13 cellular contexts compared by ENCODE assay signal in genomic region chr6:112562348-112563220, GRCh38.
DNase-seq lines count a peak whose midpoint lies in the region; ATAC-seq and TF ChIP-seq lines count a peak whose summit lies in the region.
"Had no signal": no experiment of that assay in that cellular context is flagged by ENCODE, and none has a peak within 500 bp of the region (broad histone marks: within the 10 kb centered on the region; RNA-seq: fewer than 3 reads in every experiment).

No MANE protein-coding gene starts in this region.

- H3K4me1 ChIP-seq in PC-9 (replicated peaks; ENCODE audit: insufficient read depth): 0 out of 2 replicates have a peak, but pooled peaks cover 7% of the 10 kb centered on the region
- peaks cover 19% of the 10 kb centered on the region for H3K4me1 ChIP-seq in neural progenitor cell
- peaks cover 0 to 19% (median 9%) of the 10 kb centered on the region in 4 donors for H3K4me1 ChIP-seq in stomach
- H3K4me1 ChIP-seq: breast epithelium, foreskin keratinocyte had no signal

- TF ChIP-seq CTCF in PC-9 (conservative IDR thresholded peaks at IDR 0.05) (no peak), fibroblast of the aortic adventitia (IDR thresholded peaks at IDR 0.05; ENCODE audit: insufficient read depth, low read length) (no peak), neural progenitor cell (IDR thresholded peaks at IDR 0.05) (no peak), stomach (IDR thresholded peaks at IDR 0.05) (no peak)

- peaks cover 6% of the 10 kb centered on the region for H3K36me3 Mint-ChIP-seq in neural progenitor cell
- H3K36me3 Mint-ChIP-seq in activated T-cell treated with anti-CD3 and anti-CD28 coated beads, Interleukin-2, amount 50 U/mL, for 4 hours (ENCODE audit: insufficient read depth): no peaks in the 10 kb centered on the region
- H3K36me3 Mint-ChIP-seq in activated CD8-positive, alpha-beta T cell treated with anti-CD3 and anti-CD28 coated beads, Interleukin-2, amount 10 ng/mL, durations not matched to agents 7 days and 5 days (ENCODE audit: low read depth): no peaks in the 10 kb centered on the region

- no peak overlapping the region for H3K4me3 Mint-ChIP-seq in neural progenitor cell
- no peak overlapping the region for H3K4me3 Mint-ChIP-seq in activated T-cell treated with anti-CD3 and anti-CD28 coated beads, Interleukin-2, amount 50 U/mL, for 4 hours
- no peak overlapping the region for H3K4me3 Mint-ChIP-seq in activated CD8-positive, alpha-beta T cell treated with anti-CD3 and anti-CD28 coated beads, Interleukin-2, amount 10 ng/mL, durations not matched to agents 7 days and 5 days

- H3K4me3 ChIP-seq in PC-9 (no peak overlapping the region), fibroblast of the aortic adventitia (ENCODE audit: low read depth, low read length) (no peak overlapping the region), neural progenitor cell (no peak overlapping the region), stomach (no peak overlapping the region)
- H3K4me3 ChIP-seq: breast epithelium, skin epidermis had no signal

- no peak overlapping the region for H3K4me2 ChIP-seq in PC-9
- H3K4me2 ChIP-seq in neural progenitor cell: no peak overlapping the region

- POLR2A ChIA-PET in PC-9 (lab: Charles Lee; ENCODE audit: unreplicated experiment): no interaction called here
- POLR2A ChIA-PET in activated CD8-positive, alpha-beta T cell treated with anti-CD3 and anti-CD28 coated beads, Interleukin-2, amount 10 ng/mL, durations not matched to agents 7 days and 5 days (lab: Charles Lee): no interaction called here

- WGBS in stomach, 5 donors: 24 to 38% (median 26%) methylated on average over 7 of the region's 7 CpGs

- intact Hi-C loops in PC-9 (cut with micrococcal nuclease; ENCODE audit: unreplicated experiment) (no loop called here), stomach (cut with DNase I; ENCODE audit: low total_unique reads) (no loop called here)

- H3K4me1 Mint-ChIP-seq in neural progenitor cell: peaks cover 39% of the 10 kb centered on the region
- H3K4me1 Mint-ChIP-seq in activated T-cell treated with anti-CD3 and anti-CD28 coated beads, Interleukin-2, amount 50 U/mL, for 4 hours (ENCODE audit: low read depth): no peaks in the 10 kb centered on the region
- H3K4me1 Mint-ChIP-seq in activated CD8-positive, alpha-beta T cell treated with anti-CD3 and anti-CD28 coated beads, Interleukin-2, amount 10 ng/mL, durations not matched to agents 7 days and 5 days (ENCODE audit: low read depth): no peaks in the 10 kb centered on the region

- no peaks in the 10 kb centered on the region for H4K20me1 ChIP-seq in PC-9 (ENCODE audit: insufficient read depth)
- H4K20me1 ChIP-seq in neural progenitor cell (ENCODE audit: low read depth): no peaks in the 10 kb centered on the region

- no peak overlapping the region for H3K9ac ChIP-seq in neural progenitor cell

- no peaks in the 10 kb centered on the region for H3K79me2 ChIP-seq in PC-9 (ENCODE audit: low read depth)
- no peaks in the 10 kb centered on the region for H3K79me2 ChIP-seq in neural progenitor cell (ENCODE audit: low read depth)

- no peak for TF ChIP-seq POLR2A in stomach (IDR thresholded peaks at IDR 0.05)

- no peak overlapping the region for H3K27ac ChIP-seq in PC-9
- H3K27ac ChIP-seq in neural progenitor cell: no peak overlapping the region
- peak overlapping the region in 1 of 5 donors; percentile 2 for H3K27ac ChIP-seq in stomach
- H3K27ac ChIP-seq: breast epithelium, foreskin keratinocyte, skin epidermis had no signal

- peaks cover 4% of the 10 kb centered on the region; the same call in 1 of the 2 replicates for H3K9me2 ChIP-seq in PC-9 (ENCODE audit: insufficient read depth)

- no peak for TF ChIP-seq EP300 in stomach (IDR thresholded peaks at IDR 0.05)

- ATAC-seq in activated T-cell treated with anti-CD3 and anti-CD28 coated beads, Interleukin-2, amount 50 U/mL, for 4 hours: no peak
- ATAC-seq in HG03469 (IDR thresholded peaks at IDR 0.05; ENCODE audit: unreplicated experiment): no peak
- no peak for ATAC-seq in activated CD8-positive, alpha-beta T cell treated with anti-CD3 and anti-CD28 coated beads, Interleukin-2, amount 10 ng/mL, durations not matched to agents 7 days and 5 days
- ATAC-seq: foreskin keratinocyte had no signal

- no TSS peak for BruUV-seq in PC-9 (replicated peaks; lab: Mats Ljungman, UMichigan)

- DNase-seq in AG20443 (ENCODE audit: low spot score): peak; percentile 21
- no peak for DNase-seq in PC-9
- peak; percentile 10 for DNase-seq in fibroblast of the aortic adventitia (ENCODE audit: low read depth)
- DNase-seq in neural progenitor cell (ENCODE audit: low spot score): no peak
- DNase-seq in activated T-cell treated with anti-CD3 and anti-CD28 coated beads, Interleukin-2, amount 50 U/mL, for 4 hours: no peak
- no peak for DNase-seq in stomach
- DNase-seq in activated CD8-positive, alpha-beta T cell treated with anti-CD3 and anti-CD28 coated beads, Interleukin-2, amount 10 ng/mL, durations not matched to agents 7 days and 5 days: no peak
- DNase-seq: foreskin keratinocyte, NCI-H510A treated with DMSO at 0.1 percent for 48 hours, T-helper 1 cell had no signal

- peaks cover 4% of the 10 kb centered on the region for H3K9me3 Mint-ChIP-seq in neural progenitor cell
- H3K9me3 Mint-ChIP-seq in activated T-cell treated with anti-CD3 and anti-CD28 coated beads, Interleukin-2, amount 50 U/mL, for 4 hours: no peaks in the 10 kb centered on the region
- H3K9me3 Mint-ChIP-seq in activated CD8-positive, alpha-beta T cell treated with anti-CD3 and anti-CD28 coated beads, Interleukin-2, amount 10 ng/mL, durations not matched to agents 7 days and 5 days (ENCODE audit: insufficient read depth): no peaks in the 10 kb centered on the region

- CTCF ChIA-PET in PC-9 (lab: Charles Lee): no interaction called here
- CTCF ChIA-PET in activated CD8-positive, alpha-beta T cell treated with anti-CD3 and anti-CD28 coated beads, Interleukin-2, amount 10 ng/mL, durations not matched to agents 7 days and 5 days (lab: Charles Lee): no interaction called here

- H3K27me3 ChIP-seq in PC-9 (ENCODE audit: insufficient read depth, low read depth): no peaks in the 10 kb centered on the region
- no peaks in the 10 kb centered on the region for H3K27me3 ChIP-seq in neural progenitor cell
- no peaks in the 10 kb centered on the region for H3K27me3 ChIP-seq in stomach
- H3K27me3 ChIP-seq: breast epithelium had no signal

- H3F3A ChIP-seq in PC-9 (ENCODE audit: insufficient read depth, low read depth): no peaks in the 10 kb centered on the region
- no peaks in the 10 kb centered on the region for H3F3A ChIP-seq in neural progenitor cell (ENCODE audit: low read depth)

- H3K36me3 ChIP-seq in PC-9 (ENCODE audit: low read depth): no peaks in the 10 kb centered on the region
- H3K36me3 ChIP-seq in neural progenitor cell: no peaks in the 10 kb centered on the region
- H3K36me3 ChIP-seq in stomach: no peaks in the 10 kb centered on the region
- H3K36me3 ChIP-seq: breast epithelium had no signal

- H3K9me3 ChIP-seq in PC-9 (ENCODE audit: insufficient read depth, low read depth) (no peaks in the 10 kb centered on the region), neural progenitor cell (ENCODE audit: low read depth) (no peaks in the 10 kb centered on the region), stomach (no peaks in the 10 kb centered on the region)
- H3K9me3 ChIP-seq: breast epithelium had no signal

- H3K27ac Mint-ChIP-seq in neural progenitor cell: peak overlapping the region; percentile 98
- H3K27ac Mint-ChIP-seq in activated CD8-positive, alpha-beta T cell treated with anti-CD3 and anti-CD28 coated beads, Interleukin-2, amount 10 ng/mL, durations not matched to agents 7 days and 5 days: no peak overlapping the region

- no peaks in the 10 kb centered on the region for H3K27me3 Mint-ChIP-seq in neural progenitor cell (ENCODE audit: insufficient read depth, low read depth)
- H3K27me3 Mint-ChIP-seq in activated T-cell treated with anti-CD3 and anti-CD28 coated beads, Interleukin-2, amount 50 U/mL, for 4 hours (ENCODE audit: low read depth): no peaks in the 10 kb centered on the region
- no peaks in the 10 kb centered on the region for H3K27me3 Mint-ChIP-seq in activated CD8-positive, alpha-beta T cell treated with anti-CD3 and anti-CD28 coated beads, Interleukin-2, amount 10 ng/mL, durations not matched to agents 7 days and 5 days (ENCODE audit: low read depth)

- H2AFZ ChIP-seq in PC-9 (peak overlapping the region; percentile 5; the same call in 1 of the 2 replicates), neural progenitor cell (replicated peaks) (no peak overlapping the region)

Comparison
In these comparisons a context has a peak if more than half of its experiments do, and no peak if none do; other contexts are left out.
1. DNase-seq: peak in AG20443 (single experiment) and fibroblast of the aortic adventitia (single experiment); none in PC-9 (0 of 2), neural progenitor cell (single experiment), activated T-cell treated with anti-CD3 and anti-CD28 coated beads, Interleukin-2, amount 50 U/mL, for 4 hours (single experiment), stomach (single experiment) and activated CD8-positive, alpha-beta T cell treated with anti-CD3 and anti-CD28 coated beads, Interleukin-2, amount 10 ng/mL, durations not matched to agents 7 days and 5 days (single experiment).